Comparison of ENCODE assay signal across 20 cellular contexts in the genomic region with DNA sequence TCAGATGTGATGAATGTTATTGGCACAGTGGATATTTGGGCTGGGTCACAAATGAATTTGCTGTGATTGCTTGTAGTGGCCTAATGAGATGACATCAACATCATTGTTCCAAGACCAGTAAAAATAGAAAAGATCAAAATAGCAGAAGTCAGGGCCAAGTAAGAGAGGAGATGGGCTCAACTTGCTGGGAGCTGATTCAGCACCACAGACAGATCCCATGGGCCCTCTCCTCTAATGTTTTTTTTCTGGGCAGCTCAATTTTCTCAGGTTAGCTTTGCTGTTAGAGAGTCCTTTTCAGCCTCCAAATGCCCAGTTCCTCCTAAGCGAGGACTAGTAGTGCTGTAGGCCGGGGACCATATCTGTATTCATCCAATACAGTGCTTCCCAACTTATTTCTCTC.
"Had no signal": no experiment of that assay in that cellular context is flagged by ENCODE, and none has a peak within 500 bp of the region (broad histone marks: within the 10 kb centered on the region; RNA-seq: fewer than 3 reads in every experiment).

No MANE protein-coding gene starts in this region.

- H3K4me1 Mint-ChIP-seq: activated CD4-positive, alpha-beta T cell treated with anti-CD3 and anti-CD28 coated beads, Interleukin-2, amount 10 ng/mL, durations not matched to agents 7 days and 5 days; brain; naive B cell; T-helper 17 cell had no signal

- ATAC-seq: activated T-cell treated with anti-CD3 and anti-CD28 coated beads, Interleukin-2, amount 50 U/mL, for 72 hours; effector memory CD8-positive, alpha-beta T cell; T-helper 17 cell had no signal

- H3K27me3 ChIP-seq: neutrophil, tibial nerve, uterus had no signal

- H3K36me3 ChIP-seq: neutrophil, tibial nerve, uterus had no signal

- H3K27ac Mint-ChIP-seq: activated CD4-positive, alpha-beta T cell treated with anti-CD3 and anti-CD28 coated beads, Interleukin-2, amount 10 ng/mL, durations not matched to agents 7 days and 5 days; activated naive CD8-positive, alpha-beta T cell; activated T-cell treated with anti-CD3 and anti-CD28 coated beads, Interleukin-2, amount 50 U/mL, for 72 hours; brain; dendritic cell treated with granulocyte-macrophage colony-stimulating factor and Interleukin-4, amounts not matched to agents 40 ng/mL and 50 ng/mL, for 4 days; effector memory CD8-positive, alpha-beta T cell; naive B cell; T-helper 17 cell had no signal

- H2AFZ ChIP-seq: parathyroid adenoma had no signal

- H3K79me2 ChIP-seq: parathyroid adenoma had no signal

- H3K4me1 ChIP-seq: parathyroid adenoma, tibial nerve, uterus had no signal

- H3K4me3 Mint-ChIP-seq: activated CD4-positive, alpha-beta T cell treated with anti-CD3 and anti-CD28 coated beads, Interleukin-2, amount 10 ng/mL, durations not matched to agents 7 days and 5 days; activated naive CD8-positive, alpha-beta T cell; activated T-cell treated with anti-CD3 and anti-CD28 coated beads, Interleukin-2, amount 50 U/mL, for 72 hours; brain; dendritic cell treated with granulocyte-macrophage colony-stimulating factor and Interleukin-4, amounts not matched to agents 40 ng/mL and 50 ng/mL, for 4 days; effector memory CD8-positive, alpha-beta T cell; T-helper 17 cell had no signal

- DNase-seq: activated CD4-positive, alpha-beta T cell treated with anti-CD3 and anti-CD28 coated beads, Interleukin-2, amount 10 ng/mL, durations not matched to agents 7 days and 5 days; activated CD4-positive, CD25-positive, alpha-beta regulatory T cell; activated CD8-positive, alpha-beta memory T cell treated with anti-CD3 and anti-CD28 coated beads, Interleukin-2, amount 50 U/mL, for 48 hours; activated gamma-delta T cell; activated T-cell treated with anti-CD3 and anti-CD28 coated beads, Interleukin-2, amount 50 U/mL, for 72 hours; amygdala; effector memory CD8-positive, alpha-beta T cell; foreskin melanocyte; head of caudate nucleus; naive B cell; stimulated activated CD4-positive, alpha-beta T cell treated with anti-CD3 and anti-CD28 coated beads, Interleukin-2, amount 100 ng/mL, for 48 hours; stimulated activated naive CD4-positive, alpha-beta T cell; T-helper 17 cell; uterus had no signal

- H3K4me3 ChIP-seq: tibial nerve, uterus had no signal

- H3K36me3 Mint-ChIP-seq: activated naive CD8-positive, alpha-beta T cell; brain had no signal

- H3K27me3 Mint-ChIP-seq: activated CD4-positive, alpha-beta T cell treated with anti-CD3 and anti-CD28 coated beads, Interleukin-2, amount 10 ng/mL, durations not matched to agents 7 days and 5 days; dendritic cell treated with granulocyte-macrophage colony-stimulating factor and Interleukin-4, amounts not matched to agents 40 ng/mL and 50 ng/mL, for 4 days; effector memory CD8-positive, alpha-beta T cell; T-helper 17 cell had no signal

- H3K27ac ChIP-seq: neutrophil, parathyroid adenoma, tibial nerve, uterus had no signal

- H3K9ac ChIP-seq: parathyroid adenoma had no signal
